12 cellular contexts compared by ENCODE assay signal in the genomic region with DNA sequence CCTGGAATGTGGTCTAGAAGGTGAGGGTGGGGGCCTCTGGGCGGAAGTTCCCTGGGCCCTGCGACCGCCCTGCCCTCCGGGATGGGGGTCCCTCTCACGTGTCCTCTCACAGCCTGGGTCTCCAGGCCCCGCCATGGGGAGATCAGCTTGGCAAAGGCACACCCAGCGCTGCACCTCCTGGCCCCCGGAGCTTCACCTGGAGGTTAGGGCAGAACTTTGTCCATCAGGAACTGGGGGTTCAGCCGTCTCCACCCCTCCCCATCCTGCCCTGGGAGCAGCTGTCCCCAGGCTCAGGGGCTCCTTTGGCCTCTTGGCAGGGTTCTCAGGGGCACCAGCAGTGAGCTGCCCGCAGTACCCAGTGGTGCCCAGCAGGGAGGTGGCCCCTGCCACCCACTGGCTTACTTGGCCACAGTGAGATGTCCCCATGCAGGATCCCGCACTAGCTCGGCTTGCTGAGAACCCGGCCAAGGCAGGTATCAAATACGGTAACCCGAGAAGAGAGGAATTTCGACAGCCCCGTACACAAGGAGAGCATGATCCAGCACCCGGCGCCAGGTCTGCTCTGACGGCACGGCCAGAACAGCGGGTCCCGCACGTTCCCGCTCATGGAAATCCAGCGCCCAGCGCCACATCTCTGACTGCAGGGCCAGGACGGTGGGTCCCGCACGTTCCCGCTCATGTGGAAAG. TPM values are rescaled to one million over a fixed set of nuclear protein-coding genes. Genes with fewer than 3 reads are reported as not detected.
DNase-seq lines count a peak whose midpoint lies in the region; ATAC-seq, FAIRE-seq and TF ChIP-seq lines count a peak whose summit lies in the region.
"Had no signal": no experiment of that assay in that cellular context is flagged by ENCODE, and none has a peak within 500 bp of the region (broad histone marks: within the 10 kb centered on the region; RNA-seq: fewer than 3 reads in every experiment).

No MANE protein-coding gene starts in this region.

- H3K4me3 ChIP-seq in adipocyte (ENCODE audit: low read length) (no peak overlapping the region), HepG2 (replicated peaks in 1 of 3; ENCODE audit: insufficient read depth in 1 of 3, low read depth in 2 of 3, low read length in 3 of 3) (peak overlapping the region; percentile 31 to 64 (median 33))
- H3K4me3 ChIP-seq: BLaER1, SK-N-MC, tibial artery had no signal

- TF ChIP-seq POLR2A in HepG2 (IDR thresholded peaks at IDR 0.05; ENCODE audit: insufficient read depth in 1 of 2, low read depth in 2 of 2, low read length in 2 of 2) = no peak

- peak overlapping the region; percentile 82 for H3K4me2 ChIP-seq in HepG2 (ENCODE audit: low read depth, low read length)
- H3K4me2 ChIP-seq: BLaER1 had no signal

- H3K4me1 ChIP-seq in adipocyte (ENCODE audit: control insufficient read depth, insufficient read depth, low read length) (no peaks in the 10 kb centered on the region), HepG2 (ENCODE audit: insufficient read depth, low read length) (peaks cover 33% of the 10 kb centered on the region)
- H3K4me1 ChIP-seq: tibial artery had no signal

- POLR2A ChIA-PET in HepG2 (lab: Yijun Ruan, JAX) = no interaction called here

- H3K4me1 Mint-ChIP-seq in stimulated activated naive CD8-positive, alpha-beta T cell treated with anti-CD3 and anti-CD28 coated beads, Interleukin-15, amount 100 ng/mL, for 72 hours = no peaks in the 10 kb centered on the region

- H3K36me3 ChIP-seq in adipocyte (ENCODE audit: control insufficient read depth, insufficient read depth, low read length, severe bottlenecking) (no peaks in the 10 kb centered on the region), HepG2 (replicated peaks in 1 of 2; ENCODE audit: control insufficient read depth in 1 of 2, insufficient read depth in 2 of 2, low read length in 2 of 2) (no peaks in the 10 kb centered on the region)
- H3K36me3 ChIP-seq: BLaER1, tibial artery had no signal

- no peak overlapping the region for H3K4me3 Mint-ChIP-seq in stimulated activated naive CD8-positive, alpha-beta T cell treated with anti-CD3 and anti-CD28 coated beads, Interleukin-15, amount 100 ng/mL, for 72 hours
- H3K4me3 Mint-ChIP-seq: activated T-cell treated with anti-CD3 and anti-CD28 coated beads, Interleukin-2, amount 50 U/mL, for 24 hours had no signal

- H3K27ac Mint-ChIP-seq in stimulated activated naive CD8-positive, alpha-beta T cell treated with anti-CD3 and anti-CD28 coated beads, Interleukin-15, amount 100 ng/mL, for 72 hours = no peak overlapping the region
- H3K27ac Mint-ChIP-seq: activated T-cell treated with anti-CD3 and anti-CD28 coated beads, Interleukin-2, amount 50 U/mL, for 24 hours had no signal

- no peak for TF ChIP-seq CTCF in HepG2 (CRISPR knock-in tag; IDR thresholded peaks at IDR 0.05)

- H3K9ac ChIP-seq in adipocyte (ENCODE audit: low read length) (no peak overlapping the region), HepG2 (ENCODE audit: insufficient read depth, low read depth, low read length) (no peak overlapping the region)
- H3K9ac ChIP-seq: BLaER1 had no signal

- DNase-seq in stimulated activated naive CD8-positive, alpha-beta T cell treated with anti-CD3 and anti-CD28 coated beads, Interleukin-15, amount 100 ng/mL, for 72 hours = no peak
- DNase-seq in stimulated activated naive CD8-positive, alpha-beta T cell treated with anti-CD3 and anti-CD28 coated beads, Interleukin-15, Interleukin-2, amounts not matched to agents 100 U/mL and 50 U/mL, for 24 hours = no peak
- DNase-seq in adipocyte (ENCODE audit: low read depth) (peak; percentile 13), HepG2 (ENCODE audit: low spot score) (peak; percentile 33), activated T-cell treated with anti-CD3 and anti-CD28 coated beads for 4 hours (no peak), cerebellar nuclear complex (lab: John Stamatoyannopoulos, UW) (no peak), head of caudate nucleus (no peak)
- DNase-seq: activated T-cell treated with anti-CD3 and anti-CD28 coated beads, Interleukin-2, amount 50 U/mL, for 24 hours; tibial artery had no signal

- H2AFZ ChIP-seq in HepG2 (ENCODE audit: low read length) = no peak overlapping the region

- H3K9me3 Mint-ChIP-seq in stimulated activated naive CD8-positive, alpha-beta T cell treated with anti-CD3 and anti-CD28 coated beads, Interleukin-15, amount 100 ng/mL, for 72 hours = no peaks in the 10 kb centered on the region
- H3K9me3 Mint-ChIP-seq: activated T-cell treated with anti-CD3 and anti-CD28 coated beads, Interleukin-2, amount 50 U/mL, for 24 hours had no signal

- no peak for TF ChIP-seq RAD21 in HepG2 (CRISPR knock-in tag; IDR thresholded peaks at IDR 0.05)

- H3K9me3 ChIP-seq in adipocyte (ENCODE audit: control insufficient read depth, low read length) (no peaks in the 10 kb centered on the region), HepG2 (ENCODE audit: low read length) (no peaks in the 10 kb centered on the region)
- H3K9me3 ChIP-seq: tibial artery had no signal

- H3K79me2 ChIP-seq in HepG2 (ENCODE audit: insufficient read depth, low read length) = no peaks in the 10 kb centered on the region

- in situ Hi-C loops in HepG2 (cut with HindIII; ENCODE audit: extremely low pct_ligation_motif_present, low pct_unique_long_range_greater_than_20kb) = no loop called here

- no peak for FAIRE-seq in HepG2 (lab: Jason Lieb, UNC)

- no peaks in the 10 kb centered on the region for H4K20me1 ChIP-seq in HepG2 (ENCODE audit: insufficient read depth, low read length)
- H4K20me1 ChIP-seq: BLaER1 had no signal

- TF ChIP-seq EP300 in HepG2 (IDR thresholded peaks at IDR 0.05; ENCODE audit: low read depth in 2 of 2, low read length in 2 of 2) = no peak
- TF ChIP-seq EP300 in HepG2 (CRISPR knock-in tag; IDR thresholded peaks at IDR 0.05; ENCODE audit: borderline replicate concordance) = no peak

- no peak overlapping the region for H3K27ac ChIP-seq in HepG2 (ENCODE audit: extremely low read length, insufficient read depth, low read length)
- H3K27ac ChIP-seq: BLaER1, SK-N-MC, tibial artery had no signal

- ATAC-seq in stimulated activated naive CD8-positive, alpha-beta T cell treated with anti-CD3 and anti-CD28 coated beads, Interleukin-15, amount 100 ng/mL, for 72 hours = peak; percentile 63
- no peak for ATAC-seq in stimulated activated naive CD8-positive, alpha-beta T cell treated with anti-CD3 and anti-CD28 coated beads, Interleukin-15, Interleukin-2, amounts not matched to agents 100 U/mL and 50 U/mL, for 24 hours
- peak; percentile 82 for ATAC-seq in HepG2
- no peak for ATAC-seq in GM19452 (IDR thresholded peaks at IDR 0.05; ENCODE audit: unreplicated experiment)

- H3K27me3 ChIP-seq in adipocyte (replicated peaks; ENCODE audit: control insufficient read depth, insufficient read depth, low read length) (peaks cover 19% of the 10 kb centered on the region), HepG2 (ENCODE audit: control insufficient read depth in 1 of 2, insufficient read depth in 2 of 2, low read length in 2 of 2) (peaks cover 15 to 35% of the 10 kb centered on the region in 2 experiments)
- H3K27me3 ChIP-seq: BLaER1 had no signal

- BruUV-seq in HepG2 (replicated peaks; lab: Mats Ljungman, UMichigan) = no TSS peak

- WGBS in HepG2 (ENCODE audit: low lambda C conversion rate) = 11% methylated on average over 7 of the region's 31 CpGs

- CTCF ChIA-PET in HepG2 (lab: Yijun Ruan, JAX; ENCODE audit: low intra/inter-chr PET ratio, low total read pairs) = interaction anchor here (0.7 kb wide), 1 partner anchor 16 kb away, joined by 3 read pairs; no protein-coding TSS in a partner anchor

- intact Hi-C loops in HepG2 (cut with micrococcal nuclease; ENCODE audit: unreplicated experiment) = loop anchor here (2.0 kb wide), 1 partner anchor 113 kb away; no protein-coding TSS in a partner anchor
- intact Hi-C loops in head of caudate nucleus (cut with DNase I) = no loop called here

- peaks cover 26% of the 10 kb centered on the region for H3K27me3 Mint-ChIP-seq in stimulated activated naive CD8-positive, alpha-beta T cell treated with anti-CD3 and anti-CD28 coated beads, Interleukin-15, amount 100 ng/mL, for 72 hours

RNA-seq across cellular contexts. Expression of a gene that starts 36.7 kb away (rescaled TPM):
- total RNA-seq in HepG2 (2016; rRNA removed; fragmentation: Illumina TruSeq; extraction: Trizol) = 24.6 and 35.1 TPM in 2 replicates
- 16.9 and 17.1 TPM in 2 replicates for total RNA-seq in HepG2 (2016; cell fraction: cytosol; rRNA removed; fragmentation: Illumina TruSeq; extraction: Trizol; ENCODE audit: low read depth)
- total RNA-seq in HepG2 (2016; cell fraction: insoluble cytoplasmic fraction; rRNA removed; fragmentation: Illumina TruSeq; extraction: Trizol) = 24.1 and 32.9 TPM in 2 replicates
- 10.3 and 11.2 TPM in 2 replicates for total RNA-seq in HepG2 (2016; cell fraction: membrane; rRNA removed; fragmentation: Illumina TruSeq; extraction: Trizol)
- total RNA-seq in HepG2 (2016; cell fraction: nucleus; rRNA removed; fragmentation: Illumina TruSeq; extraction: Trizol) = 29.9 and 34.8 TPM in 2 replicates
- polyA plus RNA-seq in HepG2 (2011; rRNA removed) = 20.1 and 22.2 TPM in 2 replicates
- polyA plus RNA-seq in HepG2 (2011; cell fraction: cytosol; rRNA removed) = 11.2 and 11.3 TPM in 2 replicates
- polyA plus RNA-seq in HepG2 (2011; cell fraction: nucleus; rRNA removed) = 110 and 114 TPM in 2 replicates
- polyA plus RNA-seq in HepG2 (2012) = 22.7 and 27.0 TPM in 2 replicates
- 3.0 and 3.7 TPM in 2 replicates for polyA plus RNA-seq in HepG2 (2016; cell fraction: cytosol; fragmentation: Illumina TruSeq; extraction: Trizol; ENCODE audit: low read depth)
- 25.7 and 32.8 TPM in 2 replicates for polyA plus RNA-seq in HepG2 (2016; cell fraction: insoluble cytoplasmic fraction; fragmentation: Illumina TruSeq; extraction: Trizol; ENCODE audit: low read depth)
- polyA plus RNA-seq in HepG2 (2016; cell fraction: membrane; fragmentation: Illumina TruSeq; extraction: Trizol; ENCODE audit: low read depth) = 4.3 and 6.1 TPM in 2 replicates
- polyA plus RNA-seq in HepG2 (2016; cell fraction: nucleus; fragmentation: Illumina TruSeq; extraction: Trizol; ENCODE audit: insufficient read depth, low read depth) = 70.6 and 74.1 TPM in 2 replicates
- 9.8 and 26.9 TPM in 2 replicates for polyA minus RNA-seq in HepG2 (2011; rRNA and poly(A)+ RNA removed; ENCODE audit: low replicate concordance)
- polyA minus RNA-seq in HepG2 (2011; cell fraction: cytosol; rRNA and poly(A)+ RNA removed) = 5.9 and 9.7 TPM in 2 replicates
- 27.0 and 37.2 TPM in 2 replicates for polyA minus RNA-seq in HepG2 (2011; cell fraction: nucleus; rRNA and poly(A)+ RNA removed)

RNA-seq across cellular contexts. Expression of a gene that starts 38.9 kb away (rescaled TPM):
- 46.8 and 54.4 TPM in 2 replicates for total RNA-seq in HepG2 (2016; rRNA removed; fragmentation: Illumina TruSeq; extraction: Trizol)
- total RNA-seq in HepG2 (2016; cell fraction: cytosol; rRNA removed; fragmentation: Illumina TruSeq; extraction: Trizol; ENCODE audit: low read depth) = 14.8 and 16.1 TPM in 2 replicates
- 41.2 and 56.0 TPM in 2 replicates for total RNA-seq in HepG2 (2016; cell fraction: insoluble cytoplasmic fraction; rRNA removed; fragmentation: Illumina TruSeq; extraction: Trizol)
- total RNA-seq in HepG2 (2016; cell fraction: membrane; rRNA removed; fragmentation: Illumina TruSeq; extraction: Trizol) = 53.6 and 57.0 TPM in 2 replicates
- 49.6 and 56.0 TPM in 2 replicates for total RNA-seq in HepG2 (2016; cell fraction: nucleus; rRNA removed; fragmentation: Illumina TruSeq; extraction: Trizol)
- 32.2 and 40.5 TPM in 2 replicates for polyA plus RNA-seq in HepG2 (2011; rRNA removed)
- polyA plus RNA-seq in HepG2 (2011; cell fraction: cytosol; rRNA removed) = 34.8 and 46.1 TPM in 2 replicates
- 58.5 and 63.8 TPM in 2 replicates for polyA plus RNA-seq in HepG2 (2011; cell fraction: nucleus; rRNA removed)
- 30.3 and 31.7 TPM in 2 replicates for polyA plus RNA-seq in HepG2 (2012)
- polyA plus RNA-seq in HepG2 (2016; cell fraction: cytosol; fragmentation: Illumina TruSeq; extraction: Trizol; ENCODE audit: low read depth) = 19.7 and 23.3 TPM in 2 replicates
- polyA plus RNA-seq in HepG2 (2016; cell fraction: insoluble cytoplasmic fraction; fragmentation: Illumina TruSeq; extraction: Trizol; ENCODE audit: low read depth) = 37.4 and 44.0 TPM in 2 replicates
- polyA plus RNA-seq in HepG2 (2016; cell fraction: membrane; fragmentation: Illumina TruSeq; extraction: Trizol; ENCODE audit: low read depth) = 43.7 and 47.5 TPM in 2 replicates
- 78.1 and 78.9 TPM in 2 replicates for polyA plus RNA-seq in HepG2 (2016; cell fraction: nucleus; fragmentation: Illumina TruSeq; extraction: Trizol; ENCODE audit: insufficient read depth, low read depth)
- 56.4 and 145 TPM in 2 replicates for polyA minus RNA-seq in HepG2 (2011; rRNA and poly(A)+ RNA removed; ENCODE audit: low replicate concordance)
- 41.5 and 50.9 TPM in 2 replicates for polyA minus RNA-seq in HepG2 (2011; cell fraction: cytosol; rRNA and poly(A)+ RNA removed)
- polyA minus RNA-seq in HepG2 (2011; cell fraction: nucleus; rRNA and poly(A)+ RNA removed) = 28.1 and 33.7 TPM in 2 replicates

RNA-seq across cellular contexts. Expression of a gene that starts 50.0 kb away (rescaled TPM):
- 11.7 and 15.8 TPM in 2 replicates for total RNA-seq in HepG2 (2016; rRNA removed; fragmentation: Illumina TruSeq; extraction: Trizol)
- total RNA-seq in HepG2 (2016; cell fraction: cytosol; rRNA removed; fragmentation: Illumina TruSeq; extraction: Trizol; ENCODE audit: low read depth) = 8.0 and 9.1 TPM in 2 replicates
- total RNA-seq in HepG2 (2016; cell fraction: insoluble cytoplasmic fraction; rRNA removed; fragmentation: Illumina TruSeq; extraction: Trizol) = 11.9 and 14.9 TPM in 2 replicates
- 9.8 and 11.8 TPM in 2 replicates for total RNA-seq in HepG2 (2016; cell fraction: membrane; rRNA removed; fragmentation: Illumina TruSeq; extraction: Trizol)
- 6.6 and 7.1 TPM in 2 replicates for total RNA-seq in HepG2 (2016; cell fraction: nucleus; rRNA removed; fragmentation: Illumina TruSeq; extraction: Trizol)
- polyA plus RNA-seq in HepG2 (2011; rRNA removed) = 94.1 and 110 TPM in 2 replicates
- 129 and 137 TPM in 2 replicates for polyA plus RNA-seq in HepG2 (2011; cell fraction: cytosol; rRNA removed)
- polyA plus RNA-seq in HepG2 (2011; cell fraction: nucleus; rRNA removed) = 53.4 and 59.2 TPM in 2 replicates
- 58.7 and 69.9 TPM in 2 replicates for polyA plus RNA-seq in HepG2 (2012)
- polyA plus RNA-seq in HepG2 (2016; cell fraction: cytosol; fragmentation: Illumina TruSeq; extraction: Trizol; ENCODE audit: low read depth) = 34.3 and 43.0 TPM in 2 replicates
- 53.0 and 57.2 TPM in 2 replicates for polyA plus RNA-seq in HepG2 (2016; cell fraction: insoluble cytoplasmic fraction; fragmentation: Illumina TruSeq; extraction: Trizol; ENCODE audit: low read depth)
- 32.8 and 40.2 TPM in 2 replicates for polyA plus RNA-seq in HepG2 (2016; cell fraction: membrane; fragmentation: Illumina TruSeq; extraction: Trizol; ENCODE audit: low read depth)
- 34.9 and 36.2 TPM in 2 replicates for polyA plus RNA-seq in HepG2 (2016; cell fraction: nucleus; fragmentation: Illumina TruSeq; extraction: Trizol; ENCODE audit: insufficient read depth, low read depth)
- 37.2 and 51.7 TPM in 2 replicates for polyA minus RNA-seq in HepG2 (2011; rRNA and poly(A)+ RNA removed; ENCODE audit: low replicate concordance)
- polyA minus RNA-seq in HepG2 (2011; cell fraction: cytosol; rRNA and poly(A)+ RNA removed) = 24.0 and 25.6 TPM in 2 replicates
- 9.0 and 15.4 TPM in 2 replicates for polyA minus RNA-seq in HepG2 (2011; cell fraction: nucleus; rRNA and poly(A)+ RNA removed)

Comparison
In these comparisons a context has a peak if more than half of its experiments do, and no peak if none do; other contexts are left out.
1. ATAC-seq: peak in stimulated activated naive CD8-positive, alpha-beta T cell treated with anti-CD3 and anti-CD28 coated beads, Interleukin-15, amount 100 ng/mL, for 72 hours (single experiment) and HepG2 (single experiment); none in stimulated activated naive CD8-positive, alpha-beta T cell treated with anti-CD3 and anti-CD28 coated beads, Interleukin-15, Interleukin-2, amounts not matched to agents 100 U/mL and 50 U/mL, for 24 hours (single experiment) and GM19452 (single experiment).
2. DNase-seq: peak in adipocyte (single experiment) and HepG2 (single experiment); none in stimulated activated naive CD8-positive, alpha-beta T cell treated with anti-CD3 and anti-CD28 coated beads, Interleukin-15, amount 100 ng/mL, for 72 hours (0 of 2), stimulated activated naive CD8-positive, alpha-beta T cell treated with anti-CD3 and anti-CD28 coated beads, Interleukin-15, Interleukin-2, amounts not matched to agents 100 U/mL and 50 U/mL, for 24 hours (single experiment), activated T-cell treated with anti-CD3 and anti-CD28 coated beads for 4 hours (single experiment), cerebellar nuclear complex (0 of 2) and head of caudate nucleus (0 of 42).